Comparison of ENCODE assay signal across 10 cellular contexts in the genomic region with DNA sequence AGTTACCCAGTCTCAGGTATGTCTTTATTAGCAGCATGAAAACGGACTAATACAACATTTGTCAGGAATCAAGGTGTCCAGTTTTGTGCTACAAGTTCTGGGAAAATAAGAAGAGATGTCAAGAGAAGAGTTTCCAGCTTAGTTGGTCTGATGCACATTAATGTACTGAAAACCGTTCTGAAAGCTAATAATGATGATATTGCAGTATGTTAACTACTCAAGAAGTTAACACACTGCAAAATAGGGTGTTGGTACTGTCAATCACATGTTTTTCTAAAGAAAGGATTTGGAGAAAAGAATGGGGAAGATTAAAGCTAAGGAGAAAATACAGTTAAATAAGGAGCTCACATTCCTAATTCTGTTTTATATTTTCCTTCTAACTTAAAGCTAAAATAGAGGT.
"Had no signal": no experiment of that assay in that cellular context is flagged by ENCODE, and none has a peak within 500 bp of the region (broad histone marks: within the 10 kb centered on the region; RNA-seq: fewer than 3 reads in every experiment).

No MANE protein-coding gene starts in this region.

- H3K4me1 ChIP-seq: upper lobe of right lung had no signal

- H3K9me3 ChIP-seq: left lung, ovary, spleen, thoracic aorta, upper lobe of right lung had no signal

- H3K4me3 Mint-ChIP-seq: endodermal cell; nephron progenitor cell; stimulated activated naive CD8-positive, alpha-beta T cell treated with anti-CD3 and anti-CD28 coated beads, Interleukin-15, amount 100 ng/mL, for 72 hours had no signal

- H3K36me3 ChIP-seq: left lung, ovary, spleen, thoracic aorta, upper lobe of right lung had no signal

- H3K27ac ChIP-seq: ovary, thoracic aorta, upper lobe of right lung had no signal

- H3K4me1 Mint-ChIP-seq: nephron progenitor cell; stimulated activated naive CD8-positive, alpha-beta T cell treated with anti-CD3 and anti-CD28 coated beads, Interleukin-15, amount 100 ng/mL, for 72 hours had no signal

- H3K27me3 ChIP-seq: left lung, ovary, spleen, upper lobe of right lung had no signal

- H3K4me3 ChIP-seq: left lung, ovary, spleen, thoracic aorta, upper lobe of right lung had no signal

- DNase-seq: activated naive CD4-positive, alpha-beta T cell treated with Interleukin-2 at 50 U/mL for 16 hours; activated T-cell treated with anti-CD3 and anti-CD28 coated beads for 4 hours; spleen; upper lobe of right lung had no signal

- H3K9me3 Mint-ChIP-seq: stimulated activated naive CD8-positive, alpha-beta T cell treated with anti-CD3 and anti-CD28 coated beads, Interleukin-15, amount 100 ng/mL, for 72 hours had no signal

- H3K27ac Mint-ChIP-seq: endodermal cell, nephron progenitor cell had no signal

- ATAC-seq: stimulated activated naive CD8-positive, alpha-beta T cell treated with anti-CD3 and anti-CD28 coated beads, Interleukin-15, amount 100 ng/mL, for 72 hours had no signal
